In genomic region chr3:38636464-38636863, GRCh38 we compare ENCODE assay signal across 17 cellular contexts. TPM values are rescaled to one million over a fixed set of nuclear protein-coding genes. Genes with fewer than 3 reads are reported as not detected.
"Had no signal": no experiment of that assay in that cellular context is flagged by ENCODE, and none has a peak within 500 bp of the region (broad histone marks: within the 10 kb centered on the region; RNA-seq: fewer than 3 reads in every experiment).

No MANE protein-coding gene starts in this region.

- DNase-seq: activated CD4-positive, alpha-beta memory T cell treated with anti-CD3 and anti-CD28 coated beads for 36 hours; effector CD8-positive, alpha-beta T cell; kidney glomerular epithelial cell; left ventricle myocardium superior; mucosa of descending colon; naive B cell; stimulated activated CD4-positive, alpha-beta T cell treated with anti-CD3 and anti-CD28 coated beads, Interleukin-2, amount 100 ng/mL, for 24 hours; T-helper 2 cell; transverse colon; uterus; WERI-Rb-1 had no signal

- H3K36me3 ChIP-seq: gastroesophageal sphincter, neutrophil, transverse colon, uterus, WERI-Rb-1 had no signal

- H3K4me1 ChIP-seq: gastroesophageal sphincter, transverse colon, uterus had no signal

- H3K27me3 ChIP-seq: heart left ventricle, transverse colon, uterus had no signal

- H3K27ac ChIP-seq: esophagus muscularis mucosa, gastroesophageal sphincter, neutrophil, transverse colon, uterus, WERI-Rb-1 had no signal

- FAIRE-seq: bronchial epithelial cell, endothelial cell of umbilical vein had no signal

- ATAC-seq: gastroesophageal sphincter, heart left ventricle, left ventricle myocardium superior, mucosa of descending colon had no signal

- H3K4me3 ChIP-seq: esophagus muscularis mucosa, gastroesophageal sphincter, heart left ventricle, mucosa of descending colon, transverse colon, uterus had no signal

- H3K9me3 ChIP-seq: esophagus muscularis mucosa, gastroesophageal sphincter, heart left ventricle, mucosa of descending colon, neutrophil, transverse colon, uterus had no signal

RNA-seq across cellular contexts. Expression of gene SCN5A, which starts 13.0 kb away (rescaled TPM):
- total RNA-seq: bronchial epithelial cell had no signal
